ENCODE assay signal across 1 cellular context in the genomic region with DNA sequence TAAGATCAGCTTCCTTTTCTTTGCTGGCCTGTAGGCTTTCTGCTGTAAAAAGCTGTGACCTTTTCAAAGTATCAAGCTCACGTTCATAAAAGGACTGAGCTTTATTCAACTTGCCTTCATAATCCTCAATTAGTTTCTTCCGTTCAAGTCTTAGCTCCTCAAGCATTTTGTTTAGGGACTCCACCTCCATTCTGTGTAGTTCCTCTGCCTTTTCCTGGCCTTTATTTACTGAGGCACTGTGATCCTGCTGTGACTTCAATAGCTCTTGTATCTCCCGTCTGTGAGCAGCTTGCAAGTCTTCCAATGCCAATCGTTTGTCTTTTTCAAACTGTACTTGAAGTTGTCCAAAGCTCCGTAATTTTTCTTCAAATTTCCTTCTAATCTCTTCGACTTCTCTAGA.
TF ChIP-seq lines count a peak whose summit lies in the region.

No MANE protein-coding gene starts in this region.

TF ChIP-seq in H1, 55 proteins besides CTCF, POLR2A, EP300 and RAD21:
- TF ChIP-seq TAF1 (IDR thresholded peaks at IDR 0.05; ENCODE audit: low read depth, low read length) (no peak), RBBP5 (IDR thresholded peaks at IDR 0.05; ENCODE audit: borderline replicate concordance, low read depth, low read length) (no peak), NANOG (IDR thresholded peaks at IDR 0.05; ENCODE audit: insufficient read depth, low read depth, low read length, poor library complexity, severe bottlenecking) (peak; percentile 79)
- TF ChIP-seq, protein P1, sequence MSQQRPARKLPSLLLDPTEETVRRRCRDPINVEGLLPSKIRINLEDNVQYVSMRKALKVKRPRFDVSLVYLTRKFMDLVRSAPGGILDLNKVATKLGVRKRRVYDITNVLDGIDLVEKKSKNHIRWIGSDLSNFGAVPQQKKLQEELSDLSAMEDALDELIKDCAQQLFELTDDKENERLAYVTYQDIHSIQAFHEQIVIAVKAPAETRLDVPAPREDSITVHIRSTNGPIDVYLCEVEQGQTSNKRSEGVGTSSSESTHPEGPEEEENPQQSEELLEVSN (IDR thresholded peaks at IDR 0.05) = no peak
TF ChIP-seq in H1: peak in this region for 1.
